ENCODE assay signal across 8 cellular contexts in genomic region chr2:224442092-224442999, GRCh38. TPM values are rescaled to one million over a fixed set of nuclear protein-coding genes. Genes with fewer than 3 reads are reported as not detected.
A peak's percentile ranks its signal among the peaks of the same experiment; 100 is the strongest.
DNase-seq lines count a peak whose midpoint lies in the region; ATAC-seq and TF ChIP-seq lines count a peak whose summit lies in the region.

No MANE protein-coding gene starts in this region.

- intact Hi-C loops in sigmoid colon (cut with DNase I) = no loop called here

- TF ChIP-seq EP300 in sigmoid colon (IDR thresholded peaks at IDR 0.05) = no peak

- 2 to 7% methylated on average over 85 of the region's 85 CpGs for WGBS in sigmoid colon, 2 donors
- 96% methylated on average over 38 of the region's 85 CpGs for WGBS in hepatocyte (ENCODE audit: low lambda C conversion rate, missing lambda C conversion rate)

- no peak for TF ChIP-seq CTCF in AG09309 (IDR thresholded peaks at IDR 0.05; ENCODE audit: control insufficient read depth, insufficient read depth, low read depth, low read length, missing control alignments)
- TF ChIP-seq CTCF in SU-DHL-6 (IDR thresholded peaks at IDR 0.05; ENCODE audit: insufficient read depth, low read length, poor library complexity, severe bottlenecking) = no peak
- TF ChIP-seq CTCF in fibroblast of villous mesenchyme (IDR thresholded peaks at IDR 0.05; ENCODE audit: insufficient read depth, low read depth, low read length) = no peak
- no peak for TF ChIP-seq CTCF in sigmoid colon (IDR thresholded peaks at IDR 0.05)
- TF ChIP-seq CTCF in hepatocyte (IDR thresholded peaks at IDR 0.05; ENCODE audit: poor library complexity) = no peak

- peak; percentile 54 for ATAC-seq in GM18909 (IDR thresholded peaks at IDR 0.05; ENCODE audit: poor library complexity, unreplicated experiment)

- CTCF ChIA-PET in HEK293T (lab: Yijun Ruan, JAX) = no interaction called here

- H3K9me2 ChIP-seq in SU-DHL-6 (replicated peaks; ENCODE audit: insufficient read depth, low read length) = no peaks in the 10 kb centered on the region
- H3K9me2 ChIP-seq in hepatocyte (replicated peaks; ENCODE audit: insufficient read depth) = no peaks in the 10 kb centered on the region

- POLR2A ChIA-PET in HEK293T (lab: Yijun Ruan, JAX) = no interaction called here

- H3K27ac ChIP-seq in SU-DHL-6 (ENCODE audit: low read depth, low read length) = no peak overlapping the region
- H3K27ac ChIP-seq in sigmoid colon = no peak overlapping the region
- no peak overlapping the region for H3K27ac ChIP-seq in hepatocyte

- DNase-seq in AG09309 (ENCODE audit: low read depth) (no peak), fibroblast of villous mesenchyme (ENCODE audit: low read depth) (peak; percentile 37), sigmoid colon (no peak), HEK293T (ENCODE audit: extremely low spot score) (no peak), hepatocyte (ENCODE audit: low spot score) (no peak), amniotic stem cell (lab: John Stamatoyannopoulos, UW) (no peak)

- TF ChIP-seq POLR2A in sigmoid colon (IDR thresholded peaks at IDR 0.05) = no peak

- H3F3A ChIP-seq in SU-DHL-6 (ENCODE audit: insufficient read depth) = no peaks in the 10 kb centered on the region

- H3K79me2 ChIP-seq in SU-DHL-6 (ENCODE audit: insufficient read depth, low read length) = no peaks in the 10 kb centered on the region
- H3K79me2 ChIP-seq in hepatocyte = no peaks in the 10 kb centered on the region

- H3K4me3 ChIP-seq in AG09309 (ENCODE audit: control insufficient read depth, low read depth, low read length) = peak overlapping the region; percentile 45
- H3K4me3 ChIP-seq in SU-DHL-6 (ENCODE audit: insufficient read depth, low read length, poor library complexity, severe bottlenecking) = no peak overlapping the region
- H3K4me3 ChIP-seq in fibroblast of villous mesenchyme (ENCODE audit: low read depth, low read length) = peak overlapping the region; percentile 60
- H3K4me3 ChIP-seq in sigmoid colon = peak overlapping the region in 3 of 4 donors; percentile 39 to 56 (median 52)
- no peak overlapping the region for H3K4me3 ChIP-seq in hepatocyte

- no peaks in the 10 kb centered on the region for H3K9me3 ChIP-seq in SU-DHL-6 (ENCODE audit: insufficient read depth, low read length)
- no peaks in the 10 kb centered on the region for H3K9me3 ChIP-seq in sigmoid colon
- no peaks in the 10 kb centered on the region for H3K9me3 ChIP-seq in hepatocyte (ENCODE audit: low read depth)

- H3K4me1 ChIP-seq in sigmoid colon = peaks cover 0 to 11% (median 5%) of the 10 kb centered on the region in 4 donors
- no peaks in the 10 kb centered on the region for H3K4me1 ChIP-seq in hepatocyte (ENCODE audit: insufficient read depth)

- H2AFZ ChIP-seq in SU-DHL-6 (ENCODE audit: low read depth, low read length, severe bottlenecking) = peak overlapping the region; percentile 48
- no peak overlapping the region for H2AFZ ChIP-seq in hepatocyte

- H3K9ac ChIP-seq in SU-DHL-6 (ENCODE audit: low read length) = no peak overlapping the region

- H4K20me1 ChIP-seq in SU-DHL-6 (ENCODE audit: low read depth, low read length) (no peaks in the 10 kb centered on the region), hepatocyte (ENCODE audit: insufficient read depth, poor library complexity, severe bottlenecking) (no peaks in the 10 kb centered on the region)

- H3K27me3 ChIP-seq in SU-DHL-6 (ENCODE audit: low read length) = no peaks in the 10 kb centered on the region
- peaks cover 6 to 26% (median 16%) of the 10 kb centered on the region in 3 donors for H3K27me3 ChIP-seq in sigmoid colon
- H3K27me3 ChIP-seq in hepatocyte = no peaks in the 10 kb centered on the region

- H3K36me3 ChIP-seq in SU-DHL-6 (ENCODE audit: low read length) = no peaks in the 10 kb centered on the region
- H3K36me3 ChIP-seq in sigmoid colon = no peaks in the 10 kb centered on the region
- no peaks in the 10 kb centered on the region for H3K36me3 ChIP-seq in hepatocyte (replicated peaks; ENCODE audit: insufficient read depth, low read depth)

- H3K4me2 ChIP-seq in SU-DHL-6 (ENCODE audit: low read depth, low read length, poor library complexity, severe bottlenecking) (peak overlapping the region; percentile 17), hepatocyte (no peak overlapping the region)

TF ChIP-seq in HEK293T, 16 proteins besides CTCF, POLR2A, EP300 and RAD21:
- TF ChIP-seq LEF1 (IDR thresholded peaks at IDR 0.05; ENCODE audit: borderline replicate concordance) = no peak
- TF ChIP-seq SUZ12 (IDR thresholded peaks at IDR 0.05) = no peak
- TF ChIP-seq FOXA1 (IDR thresholded peaks at IDR 0.05) = no peak
- no peak for TF ChIP-seq ZNF384 (IDR thresholded peaks at IDR 0.05)
- no peak for TF ChIP-seq PKNOX1 (IDR thresholded peaks at IDR 0.05)
- TF ChIP-seq L3MBTL2 (conservative IDR thresholded peaks at IDR 0.05) = no peak
- no peak for TF ChIP-seq FOXK2 (IDR thresholded peaks at IDR 0.05)
TF ChIP-seq in HEK293T: peak in this region for 0.

RNA-seq across cellular contexts. Expression of gene FAM124B, which starts 40.4 kb away (rescaled TPM):
- total RNA-seq in fibroblast of villous mesenchyme (under 0.01 and 0.32 TPM in 2 replicates), sigmoid colon (1 to 10 TPM in 3 of 4 donors, under 1 TPM in 1; 0.81 to 1.9 (median 1.6) TPM), hepatocyte (0.17 and 0.36 TPM in 2 replicates)
- polyA plus RNA-seq in sigmoid colon (under 1 TPM; 0.23 to 0.67 (median 0.60) TPM), hepatocyte (not detected in 2 replicates)

Comparison
In these comparisons a context has a peak if more than half of its experiments do, and no peak if none do; other contexts are left out.
1. H3K4me3 ChIP-seq: peak in AG09309 (single experiment), fibroblast of villous mesenchyme (single experiment) and sigmoid colon (3 of 4); none in SU-DHL-6 (single experiment) and hepatocyte (single experiment).